ENCODE assay signal across 18 cellular contexts in genomic region chr2:240636563-240637115, GRCh38. TPM values are rescaled to one million over a fixed set of nuclear protein-coding genes. Genes with fewer than 3 reads are reported as not detected.
DNase-seq lines count a peak whose midpoint lies in the region; ATAC-seq and TF ChIP-seq lines count a peak whose summit lies in the region.
"Had no signal": no experiment of that assay in that cellular context is flagged by ENCODE, and none has a peak within 500 bp of the region (broad histone marks: within the 10 kb centered on the region; RNA-seq: fewer than 3 reads in every experiment).

No MANE protein-coding gene starts in this region.

- H3K4me3 Mint-ChIP-seq in naive thymus-derived CD4-positive, alpha-beta T cell = no peak overlapping the region
- no peak overlapping the region for H3K4me3 Mint-ChIP-seq in stimulated activated effector memory CD8-positive, alpha-beta T cell treated with anti-CD3 and anti-CD28 coated beads, Interleukin-12 subunit alpha, Interleukin-12 subunit beta, amount 100 ng/mL, for 72 hours
- H3K4me3 Mint-ChIP-seq: IgD-negative memory B cell had no signal

- POLR2A ChIA-PET in naive thymus-derived CD4-positive, alpha-beta T cell (lab: Charles Lee) = no interaction called here

- no peaks in the 10 kb centered on the region for H4K20me1 ChIP-seq in mammary epithelial cell (ENCODE audit: insufficient read depth, low read length)

- no peak overlapping the region for H3K4me2 ChIP-seq in mammary epithelial cell (ENCODE audit: insufficient read depth, low read depth, low read length)

- dilution Hi-C loops in mammary epithelial cell (cut with HindIII; ENCODE audit: low sequenced_read_pairs) = no loop called here

- H3K4me1 Mint-ChIP-seq in naive thymus-derived CD4-positive, alpha-beta T cell = no peaks in the 10 kb centered on the region
- no peaks in the 10 kb centered on the region for H3K4me1 Mint-ChIP-seq in stimulated activated effector memory CD8-positive, alpha-beta T cell treated with anti-CD3 and anti-CD28 coated beads, Interleukin-12 subunit alpha, Interleukin-12 subunit beta, amount 100 ng/mL, for 72 hours
- H3K4me1 Mint-ChIP-seq: IgD-negative memory B cell had no signal

- ATAC-seq in naive thymus-derived CD4-positive, alpha-beta T cell = peak; percentile 12
- no peak for ATAC-seq in stimulated activated effector memory CD8-positive, alpha-beta T cell treated with anti-CD3 and anti-CD28 coated beads, Interleukin-12 subunit alpha, Interleukin-12 subunit beta, amount 100 ng/mL, for 72 hours

- no peak overlapping the region for H2AFZ ChIP-seq in mammary epithelial cell (ENCODE audit: low read depth, low read length)

- H3K79me2 ChIP-seq in mammary epithelial cell (ENCODE audit: insufficient read depth, low read length) = no peaks in the 10 kb centered on the region

- H3K27ac ChIP-seq in right atrium auricular region (no peak overlapping the region), coronary artery (no peak overlapping the region), mammary epithelial cell (ENCODE audit: insufficient read depth, low read depth, low read length) (no peak overlapping the region)
- no peak overlapping the region for H3K27ac ChIP-seq in naive thymus-derived CD4-positive, alpha-beta T cell (ENCODE audit: low read depth, low read length)

- CTCF ChIA-PET in naive thymus-derived CD4-positive, alpha-beta T cell (lab: Charles Lee) = no interaction called here
- CTCF ChIA-PET in mammary epithelial cell (lab: Charles Lee; ENCODE audit: low non-redundant PET) = no interaction called here

- intact Hi-C loops in cardiac septum (cut with DNase I) = no loop called here
- intact Hi-C loops in naive thymus-derived CD4-positive, alpha-beta T cell (cut with micrococcal nuclease) = no loop called here
- intact Hi-C loops in mammary epithelial cell (cut with micrococcal nuclease) = no loop called here

- peaks cover 0 to 30% (median 8%) of the 10 kb centered on the region in 5 donors for H3K36me3 Mint-ChIP-seq in naive thymus-derived CD4-positive, alpha-beta T cell
- no peaks in the 10 kb centered on the region for H3K36me3 Mint-ChIP-seq in stimulated activated effector memory CD8-positive, alpha-beta T cell treated with anti-CD3 and anti-CD28 coated beads, Interleukin-12 subunit alpha, Interleukin-12 subunit beta, amount 100 ng/mL, for 72 hours

- no peak overlapping the region for H3K9ac ChIP-seq in mammary epithelial cell (ENCODE audit: insufficient read depth, low read length)

- TF ChIP-seq CTCF in right atrium auricular region (IDR thresholded peaks at IDR 0.05) (no peak), coronary artery (IDR thresholded peaks at IDR 0.05) (no peak), mammary epithelial cell (conservative IDR thresholded peaks at IDR 0.05 in 1 of 2, IDR thresholded peaks at IDR 0.05 in 1 of 2; ENCODE audit: extremely low read depth in 1 of 2, insufficient read depth in 1 of 2, low read depth in 1 of 2, low read length in 2 of 2) (no peak), GM10266 (IDR thresholded peaks at IDR 0.05; ENCODE audit: control insufficient read depth, insufficient read depth, low read depth, missing control alignments) (no peak)

- no TSS peak for BruUV-seq in mammary epithelial cell (replicated peaks; lab: Mats Ljungman, UMichigan)

- in situ Hi-C loops in mammary epithelial cell (cut with MboI; ENCODE audit: low sequenced_read_pairs in 2 of 2) = no loop called here

- no peaks in the 10 kb centered on the region for H3K27me3 ChIP-seq in right atrium auricular region
- H3K27me3 ChIP-seq in naive thymus-derived CD4-positive, alpha-beta T cell (ENCODE audit: control insufficient read depth in 2 of 2, insufficient read depth in 2 of 2, low read length in 2 of 2) = no peaks in the 10 kb centered on the region
- no peaks in the 10 kb centered on the region for H3K27me3 ChIP-seq in mammary epithelial cell (ENCODE audit: insufficient read depth, low read length)

- H3K4me3 ChIP-seq in right atrium auricular region (no peak overlapping the region), coronary artery (no peak overlapping the region), mammary epithelial cell (replicated peaks in 1 of 3; ENCODE audit: insufficient read depth in 1 of 3, low read depth in 2 of 3, low read length in 3 of 3) (no peak overlapping the region)
- H3K4me3 ChIP-seq in naive thymus-derived CD4-positive, alpha-beta T cell (ENCODE audit: low read length) = no peak overlapping the region

- 65% methylated on average over 11 of the region's 11 CpGs for WGBS in mammary epithelial cell (ENCODE audit: low coverage, missing lambda C conversion rate)

- DNase-seq in cardiac septum (ENCODE audit: low spot score) (peak; percentile 47), right atrium auricular region (ENCODE audit: low spot score) (no peak), coronary artery (ENCODE audit: low spot score) (peak; percentile 61), mammary epithelial cell (no peak), GM10266 (ENCODE audit: extremely low spot score) (no peak)
- no peak for DNase-seq in naive thymus-derived CD4-positive, alpha-beta T cell
- no peak for DNase-seq in stimulated activated effector memory CD8-positive, alpha-beta T cell treated with anti-CD3 and anti-CD28 coated beads, Interleukin-12 subunit alpha, Interleukin-12 subunit beta, amount 100 ng/mL, for 72 hours (ENCODE audit: low spot score in 2 of 2)
- DNase-seq: COR-L47, DMS153, H7, Kasumi-1, MM.1S, NCI-H1092 treated with DMSO at 0.1 percent for 48 hours, NCI-H2081 treated with DMSO at 0.1 percent for 48 hours, NCI-H510A, NCI-H82 had no signal

- H3K27ac Mint-ChIP-seq in naive thymus-derived CD4-positive, alpha-beta T cell = no peak overlapping the region
- peak overlapping the region; percentile 67 for H3K27ac Mint-ChIP-seq in stimulated activated effector memory CD8-positive, alpha-beta T cell treated with anti-CD3 and anti-CD28 coated beads, Interleukin-12 subunit alpha, Interleukin-12 subunit beta, amount 100 ng/mL, for 72 hours
- H3K27ac Mint-ChIP-seq: IgD-negative memory B cell had no signal

- H3K36me3 ChIP-seq in right atrium auricular region (no peaks in the 10 kb centered on the region), mammary epithelial cell (ENCODE audit: insufficient read depth, low read length) (no peaks in the 10 kb centered on the region)
- no peaks in the 10 kb centered on the region for H3K36me3 ChIP-seq in naive thymus-derived CD4-positive, alpha-beta T cell (ENCODE audit: control insufficient read depth in 2 of 3, insufficient read depth in 3 of 3, low read length in 3 of 3)

- H3K9me3 Mint-ChIP-seq in naive thymus-derived CD4-positive, alpha-beta T cell = peaks cover 4 to 27% (median 16%) of the 10 kb centered on the region in 11 donors
- peaks cover 4% of the 10 kb centered on the region for H3K9me3 Mint-ChIP-seq in stimulated activated effector memory CD8-positive, alpha-beta T cell treated with anti-CD3 and anti-CD28 coated beads, Interleukin-12 subunit alpha, Interleukin-12 subunit beta, amount 100 ng/mL, for 72 hours

- H3K4me1 ChIP-seq in right atrium auricular region (no peaks in the 10 kb centered on the region), mammary epithelial cell (ENCODE audit: insufficient read depth, low read length) (no peaks in the 10 kb centered on the region)
- no peaks in the 10 kb centered on the region for H3K4me1 ChIP-seq in naive thymus-derived CD4-positive, alpha-beta T cell (ENCODE audit: control insufficient read depth in 2 of 2, insufficient read depth in 2 of 2, low read length in 2 of 2)

- H3K9me3 ChIP-seq in right atrium auricular region (no peaks in the 10 kb centered on the region), mammary epithelial cell (replicated peaks; ENCODE audit: insufficient read depth, low read length) (peaks cover 11% of the 10 kb centered on the region)
- H3K9me3 ChIP-seq in naive thymus-derived CD4-positive, alpha-beta T cell (ENCODE audit: control insufficient read depth in 2 of 3, low read length in 3 of 3) = peaks cover 0 to 8% (median 0%) of the 10 kb centered on the region in 3 experiments

- H3K27me3 Mint-ChIP-seq in naive thymus-derived CD4-positive, alpha-beta T cell = peaks cover 0 to 4% (median 0%) of the 10 kb centered on the region in 5 donors

RNA-seq across cellular contexts. Expression of gene GPR35, which starts 11.4 kb away (rescaled TPM):
- total RNA-seq in cardiac septum (1.5 TPM), right atrium auricular region (under 1 TPM; 0.56 to 0.86 TPM), mammary epithelial cell (under 1 TPM; 0.17 to 0.28 TPM)
- total RNA-seq in naive thymus-derived CD4-positive, alpha-beta T cell = 10 to 100 TPM in 3 of 5 experiments, 1 to 10 TPM in 2; 7.1 to 19.0 (median 10.2) TPM
- polyA plus RNA-seq in naive thymus-derived CD4-positive, alpha-beta T cell = 1 to 10 TPM in 1 of 2 donors, under 1 TPM in 1; 0.20 to 1.0 TPM
- polyA plus RNA-seq in mammary epithelial cell = 0.06 TPM
- polyA minus RNA-seq in mammary epithelial cell = 2.1 TPM
- total RNA-seq: H7 had no signal
- polyA plus RNA-seq: IgD-negative memory B cell had no signal

RNA-seq across cellular contexts. Expression of gene AQP12B, which starts 46.0 kb away (rescaled TPM):
- total RNA-seq in cardiac septum = not detected
- not detected for total RNA-seq in right atrium auricular region
- not detected for total RNA-seq in naive thymus-derived CD4-positive, alpha-beta T cell
- not detected for polyA plus RNA-seq in naive thymus-derived CD4-positive, alpha-beta T cell
- total RNA-seq in mammary epithelial cell = not detected
- polyA plus RNA-seq in mammary epithelial cell = not detected
- not detected for polyA minus RNA-seq in mammary epithelial cell
- total RNA-seq: H7, HT1080 had no signal
- polyA plus RNA-seq: IgD-negative memory B cell had no signal

RNA-seq across cellular contexts. Expression of gene CAPN10, which starts 50.1 kb away (rescaled TPM):
- 24.3 TPM for total RNA-seq in cardiac septum
- total RNA-seq in right atrium auricular region = 10 to 100 TPM; 14.1 to 14.6 TPM
- total RNA-seq in naive thymus-derived CD4-positive, alpha-beta T cell = 10 to 100 TPM; 54.1 to 74.8 (median 64.5) TPM
- 10 to 100 TPM in 1 of 2 donors, 1 to 10 TPM in 1; 8.4 to 14.1 TPM for polyA plus RNA-seq in naive thymus-derived CD4-positive, alpha-beta T cell
- 10 to 100 TPM; 16.0 to 27.7 TPM for total RNA-seq in mammary epithelial cell
- 8.9 TPM for polyA plus RNA-seq in mammary epithelial cell
- polyA minus RNA-seq in mammary epithelial cell = 4.7 TPM

RNA-seq across cellular contexts. Expression of gene AQP12A, which starts 55.0 kb away (rescaled TPM):
- total RNA-seq in cardiac septum (not detected), right atrium auricular region (not detected), mammary epithelial cell (not detected)
- not detected for total RNA-seq in naive thymus-derived CD4-positive, alpha-beta T cell
- not detected for polyA plus RNA-seq in naive thymus-derived CD4-positive, alpha-beta T cell
- polyA plus RNA-seq in mammary epithelial cell = not detected
- not detected for polyA minus RNA-seq in mammary epithelial cell
- total RNA-seq: H7, HT1080 had no signal
- polyA plus RNA-seq: IgD-negative memory B cell had no signal

Comparison
In these comparisons a context has a peak if more than half of its experiments do, and no peak if none do; other contexts are left out.
1. DNase-seq: peak in cardiac septum (single experiment) and coronary artery (single experiment); none in right atrium auricular region (single experiment), naive thymus-derived CD4-positive, alpha-beta T cell (0 of 9), stimulated activated effector memory CD8-positive, alpha-beta T cell treated with anti-CD3 and anti-CD28 coated beads, Interleukin-12 subunit alpha, Interleukin-12 subunit beta, amount 100 ng/mL, for 72 hours (0 of 2), mammary epithelial cell (single experiment) and GM10266 (single experiment).